10 cellular contexts compared by ENCODE assay signal in genomic region chr7:49773939-49774458, GRCh38. TPM values are rescaled to one million over a fixed set of nuclear protein-coding genes. Genes with fewer than 3 reads are reported as not detected.
DNase-seq lines count a peak whose midpoint lies in the region; ATAC-seq and TF ChIP-seq lines count a peak whose summit lies in the region.
"Had no signal": no experiment of that assay in that cellular context is flagged by ENCODE, and none has a peak within 500 bp of the region (broad histone marks: within the 10 kb centered on the region; RNA-seq: fewer than 3 reads in every experiment).

No MANE protein-coding gene starts in this region.

- no peaks in the 10 kb centered on the region for H3K79me2 ChIP-seq in mammary epithelial cell (ENCODE audit: insufficient read depth, low read length)

- TF ChIP-seq CTCF in mammary epithelial cell (conservative IDR thresholded peaks at IDR 0.05 in 1 of 2, IDR thresholded peaks at IDR 0.05 in 1 of 2; ENCODE audit: extremely low read depth in 1 of 2, insufficient read depth in 1 of 2, low read depth in 1 of 2, low read length in 2 of 2) = no peak

- H3K27me3 ChIP-seq in mammary epithelial cell (ENCODE audit: insufficient read depth, low read length) = peaks cover 40% of the 10 kb centered on the region

- CTCF ChIA-PET in mammary epithelial cell (lab: Charles Lee; ENCODE audit: low non-redundant PET) = no interaction called here

- intact Hi-C loops in mammary epithelial cell (cut with micrococcal nuclease) = no loop called here

- H2AFZ ChIP-seq in mammary epithelial cell (ENCODE audit: low read depth, low read length) = no peak overlapping the region

- DNase-seq in mammary epithelial cell (no peak), iPS-NIHi7 (ENCODE audit: extremely low spot score) (peak; percentile 24), activated T-cell treated with anti-CD3 and anti-CD28 coated beads for 4 hours (no peak), GF-D8 (lab: John Stamatoyannopoulos, UW) (no peak), COLO829 (ENCODE audit: low spot score) (no peak), HCEC 1CT (no peak)
- DNase-seq: adrenal gland had no signal

- in situ Hi-C loops in mammary epithelial cell (cut with MboI; ENCODE audit: low sequenced_read_pairs in 2 of 2) = no loop called here

- dilution Hi-C loops in mammary epithelial cell (cut with HindIII; ENCODE audit: low sequenced_read_pairs) = no loop called here

- no TSS peak for BruUV-seq in mammary epithelial cell (replicated peaks; lab: Mats Ljungman, UMichigan)

- ATAC-seq in GM19035 (IDR thresholded peaks at IDR 0.05; ENCODE audit: unreplicated experiment) = peak; percentile 4

- no peaks in the 10 kb centered on the region for H4K20me1 ChIP-seq in mammary epithelial cell (ENCODE audit: insufficient read depth, low read length)

- no peaks in the 10 kb centered on the region for H3K36me3 ChIP-seq in mammary epithelial cell (ENCODE audit: insufficient read depth, low read length)
- H3K36me3 ChIP-seq: adrenal gland had no signal

- H3K4me1 ChIP-seq in mammary epithelial cell (ENCODE audit: insufficient read depth, low read length) = no peaks in the 10 kb centered on the region

- H3K9me3 ChIP-seq in mammary epithelial cell (replicated peaks; ENCODE audit: insufficient read depth, low read length) = no peaks in the 10 kb centered on the region
- H3K9me3 ChIP-seq: adrenal gland had no signal

- 4% methylated on average over 19 of the region's 56 CpGs for WGBS in mammary epithelial cell (ENCODE audit: low coverage, missing lambda C conversion rate)

- H3K9ac ChIP-seq in mammary epithelial cell (ENCODE audit: insufficient read depth, low read length) = no peak overlapping the region

- no peak overlapping the region for H3K4me3 ChIP-seq in mammary epithelial cell (replicated peaks in 1 of 3; ENCODE audit: insufficient read depth in 1 of 3, low read depth in 2 of 3, low read length in 3 of 3)
- H3K4me3 ChIP-seq in skin epidermis = peak overlapping the region; percentile 6 to 49 (median 26)

- H3K27ac ChIP-seq in mammary epithelial cell (ENCODE audit: insufficient read depth, low read depth, low read length) (no peak overlapping the region), skin epidermis (peak overlapping the region in 3 of 21 experiments; percentile 0 to 39 (median 23))
- H3K27ac ChIP-seq: adrenal gland had no signal

- peak overlapping the region; percentile 13 for H3K4me2 ChIP-seq in mammary epithelial cell (ENCODE audit: insufficient read depth, low read depth, low read length)

RNA-seq across cellular contexts. Expression of gene VWC2, which starts 0.6 kb away (rescaled TPM):
- total RNA-seq in mammary epithelial cell = not detected
- not detected for polyA plus RNA-seq in mammary epithelial cell
- not detected for polyA minus RNA-seq in mammary epithelial cell
- total RNA-seq: LHCN-M2 had no signal

Comparison
In these comparisons a context has a peak if more than half of its experiments do, and no peak if none do; other contexts are left out.
1. H3K4me3 ChIP-seq: peak in skin epidermis (7 of 7); none in mammary epithelial cell (0 of 3).